Comparison of ENCODE assay signal across 23 cellular contexts in genomic region chr19:1526066-1526778, GRCh38. TPM values are rescaled to one million over a fixed set of nuclear protein-coding genes. Genes with fewer than 3 reads are reported as not detected.
DNase-seq lines count a peak whose midpoint lies in the region; ATAC-seq, FAIRE-seq and TF ChIP-seq lines count a peak whose summit lies in the region.
"Had no signal": no experiment of that assay in that cellular context is flagged by ENCODE, and none has a peak within 500 bp of the region (broad histone marks: within the 10 kb centered on the region; RNA-seq: fewer than 3 reads in every experiment).

No MANE protein-coding gene starts in this region.

- no peak for TF ChIP-seq RAD21 in HepG2 (CRISPR knock-in tag; IDR thresholded peaks at IDR 0.05)

- H4K20me1 ChIP-seq in HepG2 (ENCODE audit: insufficient read depth, low read length) (no peaks in the 10 kb centered on the region), osteoblast (ENCODE audit: insufficient read depth, low read length) (no peaks in the 10 kb centered on the region)

- no TSS peak for BruUV-seq in HepG2 (replicated peaks; lab: Mats Ljungman, UMichigan)

- H3K4me1 ChIP-seq in HepG2 (ENCODE audit: insufficient read depth, low read length) (peaks cover 14% of the 10 kb centered on the region), right lobe of liver (no peaks in the 10 kb centered on the region), osteoblast (ENCODE audit: insufficient read depth, low read length) (no peaks in the 10 kb centered on the region), lower lobe of right lung (no peaks in the 10 kb centered on the region)
- H3K4me1 ChIP-seq: BE2C, Caco-2, HAP-1 had no signal

- POLR2A ChIA-PET in HepG2 (lab: Yijun Ruan, JAX), result no interaction called here

- 36% methylated on average over 12 of the region's 33 CpGs for WGBS in HepG2 (ENCODE audit: low lambda C conversion rate)
- 67% methylated on average over 14 of the region's 33 CpGs for WGBS in right lobe of liver (ENCODE audit: insufficient coverage, low coverage, low lambda C conversion rate, missing lambda C conversion rate)

- no peak overlapping the region for H3K27ac ChIP-seq in HepG2 (ENCODE audit: extremely low read length, insufficient read depth, low read length)
- H3K27ac ChIP-seq in right lobe of liver, result no peak overlapping the region
- no peak overlapping the region for H3K27ac ChIP-seq in osteoblast (ENCODE audit: low read depth, low read length)
- H3K27ac ChIP-seq in lower lobe of right lung, result no peak overlapping the region
- H3K27ac ChIP-seq: C4-2B, GM23248, KMS-11 had no signal

- in situ Hi-C loops in HepG2 (cut with HindIII; ENCODE audit: extremely low pct_ligation_motif_present, low pct_unique_long_range_greater_than_20kb), result no loop called here

- H3K4me3 Mint-ChIP-seq in T-helper 17 cell (peak overlapping the region; percentile 25), mesothelial cell of epicardium (peak overlapping the region; percentile 15)
- H3K4me3 Mint-ChIP-seq: CD4-positive, alpha-beta T cell; IgD-negative memory B cell had no signal

- CTCF ChIA-PET in HepG2 (lab: Yijun Ruan, JAX; ENCODE audit: low intra/inter-chr PET ratio, low total read pairs), result no interaction called here

- no peak overlapping the region for H3K4me3 ChIP-seq in HepG2 (replicated peaks in 1 of 3; ENCODE audit: insufficient read depth in 1 of 3, low read depth in 2 of 3, low read length in 3 of 3)
- H3K4me3 ChIP-seq in right lobe of liver, result no peak overlapping the region
- H3K4me3 ChIP-seq in osteoblast (ENCODE audit: insufficient read depth, low read length), result no peak overlapping the region
- H3K4me3 ChIP-seq in lower lobe of right lung, result no peak overlapping the region
- H3K4me3 ChIP-seq: GM23248, HAP-1 had no signal

- intact Hi-C loops in HepG2 (cut with micrococcal nuclease; ENCODE audit: unreplicated experiment) (no loop called here), right lobe of liver (cut with DNase I) (no loop called here), lower lobe of right lung (cut with DNase I) (no loop called here)

- H3K36me3 Mint-ChIP-seq in T-helper 17 cell (ENCODE audit: low read depth), result peaks cover 8% of the 10 kb centered on the region
- no peaks in the 10 kb centered on the region for H3K36me3 Mint-ChIP-seq in mesothelial cell of epicardium
- H3K36me3 Mint-ChIP-seq: IgD-negative memory B cell had no signal

- H3K4me1 Mint-ChIP-seq in T-helper 17 cell (peaks cover 9% of the 10 kb centered on the region), mesothelial cell of epicardium (peaks cover 4% of the 10 kb centered on the region)

- TF ChIP-seq EP300 in HepG2 (IDR thresholded peaks at IDR 0.05; ENCODE audit: low read depth in 2 of 2, low read length in 2 of 2) (no peak), HepG2 (CRISPR knock-in tag; IDR thresholded peaks at IDR 0.05; ENCODE audit: borderline replicate concordance) (no peak)

- H3K79me2 ChIP-seq in HepG2 (ENCODE audit: insufficient read depth, low read length) (no peaks in the 10 kb centered on the region), osteoblast (ENCODE audit: insufficient read depth, low read length) (no peaks in the 10 kb centered on the region)

- H3K9me3 ChIP-seq in HepG2 (ENCODE audit: low read length) (no peaks in the 10 kb centered on the region), right lobe of liver (no peaks in the 10 kb centered on the region), T-helper 17 cell (ENCODE audit: control insufficient read depth, low read length, poor library complexity, severe bottlenecking) (no peaks in the 10 kb centered on the region), osteoblast (ENCODE audit: low read depth, low read length) (no peaks in the 10 kb centered on the region), lower lobe of right lung (no peaks in the 10 kb centered on the region)
- H3K9me3 ChIP-seq: BE2C, Caco-2, HAP-1 had no signal

- H2AFZ ChIP-seq in HepG2 (ENCODE audit: low read length), result no peak overlapping the region
- H2AFZ ChIP-seq in osteoblast (ENCODE audit: low read length), result no peak overlapping the region
- H2AFZ ChIP-seq: GM23248 had no signal

- no peak overlapping the region for H3K4me2 ChIP-seq in HepG2 (ENCODE audit: low read depth, low read length)
- H3K4me2 ChIP-seq in osteoblast (ENCODE audit: insufficient read depth, low read length), result no peak overlapping the region
- H3K4me2 ChIP-seq: KMS-11 had no signal

- H3K9ac ChIP-seq in HepG2 (ENCODE audit: insufficient read depth, low read depth, low read length), result no peak overlapping the region
- H3K9ac ChIP-seq: GM23248, KMS-11 had no signal

- TF ChIP-seq POLR2A in HepG2 (IDR thresholded peaks at IDR 0.05; ENCODE audit: insufficient read depth in 1 of 2, low read depth in 2 of 2, low read length in 2 of 2) (no peak), right lobe of liver (IDR thresholded peaks at IDR 0.05) (no peak)

- H3K27me3 ChIP-seq in HepG2 (ENCODE audit: control insufficient read depth in 1 of 2, insufficient read depth in 2 of 2, low read length in 2 of 2) (peaks cover 31 to 59% of the 10 kb centered on the region in 2 experiments), right lobe of liver (no peaks in the 10 kb centered on the region), osteoblast (ENCODE audit: insufficient read depth, low read length) (peaks cover 31% of the 10 kb centered on the region), lower lobe of right lung (ENCODE audit: low read depth) (peaks cover 69% of the 10 kb centered on the region)

- peaks cover 37% of the 10 kb centered on the region for H3K27me3 Mint-ChIP-seq in T-helper 17 cell
- peaks cover 68% of the 10 kb centered on the region for H3K27me3 Mint-ChIP-seq in mesothelial cell of epicardium (ENCODE audit: low read depth)

- TF ChIP-seq CTCF in HepG2 (CRISPR knock-in tag; IDR thresholded peaks at IDR 0.05), result no peak
- no peak for TF ChIP-seq CTCF in right lobe of liver (IDR thresholded peaks at IDR 0.05)
- no peak for TF ChIP-seq CTCF in mesothelial cell of epicardium (IDR thresholded peaks at IDR 0.05; ENCODE audit: unreplicated experiment)
- no peak for TF ChIP-seq CTCF in osteoblast (IDR thresholded peaks at IDR 0.05; ENCODE audit: extremely low read depth, low read depth, low read length)
- TF ChIP-seq CTCF in lower lobe of right lung (IDR thresholded peaks at IDR 0.05), result no peak

- DNase-seq in HepG2 (ENCODE audit: low spot score) (no peak), right lobe of liver (no peak), T-helper 17 cell (no peak), mesothelial cell of epicardium (ENCODE audit: low spot score in 2 of 2, unreplicated experiment in 2 of 2) (no peak), osteoblast (ENCODE audit: insufficient read length, low spot score, missing footprints) (peak; percentile 67), lower lobe of right lung (no peak)
- DNase-seq: BE2C; Caco-2; CD4-positive, alpha-beta T cell; DMS79 treated with DMSO at 0.1 percent for 48 hours; GF-D8; GM23248 had no signal

- no peak for FAIRE-seq in HepG2 (lab: Jason Lieb, UNC)
- FAIRE-seq: D721Med, GM19239 had no signal

- H3K36me3 ChIP-seq in HepG2 (replicated peaks in 1 of 2; ENCODE audit: control insufficient read depth in 1 of 2, insufficient read depth in 2 of 2, low read length in 2 of 2), result no peaks in the 10 kb centered on the region
- no peaks in the 10 kb centered on the region for H3K36me3 ChIP-seq in right lobe of liver
- H3K36me3 ChIP-seq in osteoblast (ENCODE audit: insufficient read depth, low read length), result no peaks in the 10 kb centered on the region
- H3K36me3 ChIP-seq in lower lobe of right lung, result no peaks in the 10 kb centered on the region
- H3K36me3 ChIP-seq: BE2C, HAP-1 had no signal

- no peaks in the 10 kb centered on the region for H3K9me3 Mint-ChIP-seq in mesothelial cell of epicardium
- H3K9me3 Mint-ChIP-seq: CD4-positive, alpha-beta T cell had no signal

- ATAC-seq in HepG2, result no peak
- ATAC-seq in right lobe of liver, result no peak
- ATAC-seq in T-helper 17 cell, result no peak
- no peak for ATAC-seq in GM18907 (IDR thresholded peaks at IDR 0.05; ENCODE audit: unreplicated experiment)
- ATAC-seq in lower lobe of right lung, result no peak
- no peak for ATAC-seq in GM18502 (IDR thresholded peaks at IDR 0.05; ENCODE audit: poor library complexity, unreplicated experiment)

- H3K27ac Mint-ChIP-seq in T-helper 17 cell, result no peak overlapping the region
- H3K27ac Mint-ChIP-seq in mesothelial cell of epicardium, result no peak overlapping the region
- H3K27ac Mint-ChIP-seq: CD4-positive, alpha-beta T cell; IgD-negative memory B cell had no signal

RNA-seq across cellular contexts. Expression of gene PLK5, which starts 2.3 kb away (rescaled TPM):
- total RNA-seq in HepG2 (2016; rRNA removed; fragmentation: Illumina TruSeq; extraction: Trizol) (not detected in 2 replicates), right lobe of liver (not detected), T-helper 17 cell (not detected), mesothelial cell of epicardium (0.38 to 0.51 TPM (median 0.38 TPM) in 3 replicates), osteoblast (under 0.01 TPM in 1 of 2 replicates, not detected in the other), lower lobe of right lung (not detected)
- total RNA-seq in HepG2 (2016; cell fraction: cytosol; rRNA removed; fragmentation: Illumina TruSeq; extraction: Trizol; ENCODE audit: low read depth), result not detected in 2 replicates
- not detected in 2 replicates for total RNA-seq in HepG2 (2016; cell fraction: insoluble cytoplasmic fraction; rRNA removed; fragmentation: Illumina TruSeq; extraction: Trizol)
- not detected in 2 replicates for total RNA-seq in HepG2 (2016; cell fraction: membrane; rRNA removed; fragmentation: Illumina TruSeq; extraction: Trizol)
- not detected in 2 replicates for total RNA-seq in HepG2 (2016; cell fraction: nucleus; rRNA removed; fragmentation: Illumina TruSeq; extraction: Trizol)
- not detected in 2 replicates for polyA plus RNA-seq in HepG2 (2011; rRNA removed)
- polyA plus RNA-seq in HepG2 (2011; cell fraction: cytosol; rRNA removed), result not detected in 2 replicates
- not detected in 2 replicates for polyA plus RNA-seq in HepG2 (2011; cell fraction: nucleus; rRNA removed)
- polyA plus RNA-seq in HepG2 (2012), result not detected in 2 replicates
- not detected in 2 replicates for polyA plus RNA-seq in HepG2 (2016; cell fraction: cytosol; fragmentation: Illumina TruSeq; extraction: Trizol; ENCODE audit: low read depth)
- polyA plus RNA-seq in HepG2 (2016; cell fraction: insoluble cytoplasmic fraction; fragmentation: Illumina TruSeq; extraction: Trizol; ENCODE audit: low read depth), result not detected in 2 replicates
- not detected in 2 replicates for polyA plus RNA-seq in HepG2 (2016; cell fraction: membrane; fragmentation: Illumina TruSeq; extraction: Trizol; ENCODE audit: low read depth)
- polyA plus RNA-seq in HepG2 (2016; cell fraction: nucleus; fragmentation: Illumina TruSeq; extraction: Trizol; ENCODE audit: insufficient read depth, low read depth), result 0.21 TPM in 1 of 2 replicates, not detected in the other
- not detected in 2 replicates for polyA minus RNA-seq in HepG2 (2011; rRNA and poly(A)+ RNA removed; ENCODE audit: low replicate concordance)
- polyA minus RNA-seq in HepG2 (2011; cell fraction: cytosol; rRNA and poly(A)+ RNA removed), result not detected in 2 replicates
- not detected in 2 replicates for polyA minus RNA-seq in HepG2 (2011; cell fraction: nucleus; rRNA and poly(A)+ RNA removed)
- total RNA-seq: A172, Caco-2, GM23248, H4, HT1080 had no signal
- polyA plus RNA-seq: GM23248, IgD-negative memory B cell had no signal

RNA-seq across cellular contexts. Expression of gene ADAMTSL5, which starts 13.4 kb away (rescaled TPM):
- total RNA-seq in HepG2 (2016; rRNA removed; fragmentation: Illumina TruSeq; extraction: Trizol) (0.24 and 0.60 TPM in 2 replicates), right lobe of liver (1 to 10 TPM; 1.8 to 6.9 (median 4.5) TPM), T-helper 17 cell (1 to 10 TPM; 2.9 to 5.6 TPM), mesothelial cell of epicardium (4.0 to 4.6 TPM (median 4.3 TPM) in 3 replicates), osteoblast (0.29 and 1.1 TPM in 2 replicates), lower lobe of right lung (3.3 TPM)
- 0.35 and 0.81 TPM in 2 replicates for total RNA-seq in HepG2 (2016; cell fraction: cytosol; rRNA removed; fragmentation: Illumina TruSeq; extraction: Trizol; ENCODE audit: low read depth)
- total RNA-seq in HepG2 (2016; cell fraction: insoluble cytoplasmic fraction; rRNA removed; fragmentation: Illumina TruSeq; extraction: Trizol), result 0.25 and 0.41 TPM in 2 replicates
- total RNA-seq in HepG2 (2016; cell fraction: membrane; rRNA removed; fragmentation: Illumina TruSeq; extraction: Trizol), result 0.17 and 0.56 TPM in 2 replicates
- total RNA-seq in HepG2 (2016; cell fraction: nucleus; rRNA removed; fragmentation: Illumina TruSeq; extraction: Trizol), result 0.41 and 0.78 TPM in 2 replicates
- polyA plus RNA-seq in HepG2 (2011; rRNA removed), result 2.7 and 3.8 TPM in 2 replicates
- 1.9 and 2.1 TPM in 2 replicates for polyA plus RNA-seq in HepG2 (2011; cell fraction: cytosol; rRNA removed)
- polyA plus RNA-seq in HepG2 (2011; cell fraction: nucleus; rRNA removed), result 13.4 and 15.1 TPM in 2 replicates
- 0.63 and 1.1 TPM in 2 replicates for polyA plus RNA-seq in HepG2 (2012)
- polyA plus RNA-seq in HepG2 (2016; cell fraction: cytosol; fragmentation: Illumina TruSeq; extraction: Trizol; ENCODE audit: low read depth), result 0.43 and 0.55 TPM in 2 replicates
- 0.76 and 0.82 TPM in 2 replicates for polyA plus RNA-seq in HepG2 (2016; cell fraction: insoluble cytoplasmic fraction; fragmentation: Illumina TruSeq; extraction: Trizol; ENCODE audit: low read depth)
- polyA plus RNA-seq in HepG2 (2016; cell fraction: membrane; fragmentation: Illumina TruSeq; extraction: Trizol; ENCODE audit: low read depth), result 0.43 and 0.80 TPM in 2 replicates
- polyA plus RNA-seq in HepG2 (2016; cell fraction: nucleus; fragmentation: Illumina TruSeq; extraction: Trizol; ENCODE audit: insufficient read depth, low read depth), result 2.4 and 2.9 TPM in 2 replicates
- polyA minus RNA-seq in HepG2 (2011; rRNA and poly(A)+ RNA removed; ENCODE audit: low replicate concordance), result 1.8 and 6.0 TPM in 2 replicates
- 0.79 and 1.8 TPM in 2 replicates for polyA minus RNA-seq in HepG2 (2011; cell fraction: cytosol; rRNA and poly(A)+ RNA removed)
- polyA minus RNA-seq in HepG2 (2011; cell fraction: nucleus; rRNA and poly(A)+ RNA removed), result 1.2 and 1.7 TPM in 2 replicates

RNA-seq across cellular contexts. Expression of gene REEP6, which starts 35.2 kb away (rescaled TPM):
- 15.6 and 28.8 TPM in 2 replicates for total RNA-seq in HepG2 (2016; rRNA removed; fragmentation: Illumina TruSeq; extraction: Trizol)
- 21.2 and 31.3 TPM in 2 replicates for total RNA-seq in HepG2 (2016; cell fraction: cytosol; rRNA removed; fragmentation: Illumina TruSeq; extraction: Trizol; ENCODE audit: low read depth)
- total RNA-seq in HepG2 (2016; cell fraction: insoluble cytoplasmic fraction; rRNA removed; fragmentation: Illumina TruSeq; extraction: Trizol), result 13.3 and 31.5 TPM in 2 replicates
- 21.8 and 29.6 TPM in 2 replicates for total RNA-seq in HepG2 (2016; cell fraction: membrane; rRNA removed; fragmentation: Illumina TruSeq; extraction: Trizol)
- 22.0 and 24.7 TPM in 2 replicates for total RNA-seq in HepG2 (2016; cell fraction: nucleus; rRNA removed; fragmentation: Illumina TruSeq; extraction: Trizol)
- polyA plus RNA-seq in HepG2 (2011; rRNA removed), result 10.0 and 17.3 TPM in 2 replicates
- 10.9 and 13.3 TPM in 2 replicates for polyA plus RNA-seq in HepG2 (2011; cell fraction: cytosol; rRNA removed)
- polyA plus RNA-seq in HepG2 (2011; cell fraction: nucleus; rRNA removed), result 15.2 and 19.3 TPM in 2 replicates
- polyA plus RNA-seq in HepG2 (2012), result 31.7 and 32.2 TPM in 2 replicates
- 40.3 and 49.6 TPM in 2 replicates for polyA plus RNA-seq in HepG2 (2016; cell fraction: cytosol; fragmentation: Illumina TruSeq; extraction: Trizol; ENCODE audit: low read depth)
- polyA plus RNA-seq in HepG2 (2016; cell fraction: insoluble cytoplasmic fraction; fragmentation: Illumina TruSeq; extraction: Trizol; ENCODE audit: low read depth), result 23.2 and 29.9 TPM in 2 replicates
- polyA plus RNA-seq in HepG2 (2016; cell fraction: membrane; fragmentation: Illumina TruSeq; extraction: Trizol; ENCODE audit: low read depth), result 43.0 and 49.7 TPM in 2 replicates
- 65.9 and 70.0 TPM in 2 replicates for polyA plus RNA-seq in HepG2 (2016; cell fraction: nucleus; fragmentation: Illumina TruSeq; extraction: Trizol; ENCODE audit: insufficient read depth, low read depth)
- 7.1 and 14.8 TPM in 2 replicates for polyA minus RNA-seq in HepG2 (2011; rRNA and poly(A)+ RNA removed; ENCODE audit: low replicate concordance)
- 12.4 and 14.4 TPM in 2 replicates for polyA minus RNA-seq in HepG2 (2011; cell fraction: cytosol; rRNA and poly(A)+ RNA removed)
- 3.5 and 3.6 TPM in 2 replicates for polyA minus RNA-seq in HepG2 (2011; cell fraction: nucleus; rRNA and poly(A)+ RNA removed)
- 100 to 1,000 TPM; 113 to 218 (median 177) TPM for total RNA-seq in right lobe of liver
- 1 to 10 TPM; 1.8 to 2.3 TPM for total RNA-seq in T-helper 17 cell
- 3.6 to 3.9 TPM (median 3.8 TPM) in 3 replicates for total RNA-seq in mesothelial cell of epicardium
- total RNA-seq in osteoblast, result 1.2 and 1.8 TPM in 2 replicates
- total RNA-seq in lower lobe of right lung, result 2.5 TPM

RNA-seq across cellular contexts. Expression of gene PCSK4, which starts 36.1 kb away (rescaled TPM):
- total RNA-seq in HepG2 (2016; rRNA removed; fragmentation: Illumina TruSeq; extraction: Trizol) (0.52 and 2.0 TPM in 2 replicates), right lobe of liver (1 to 10 TPM; 2.0 to 8.0 (median 3.6) TPM), T-helper 17 cell (1 to 10 TPM; 3.3 to 4.5 TPM), mesothelial cell of epicardium (20.9 to 24.0 TPM (median 22.6 TPM) in 3 replicates), osteoblast (1.4 and 2.4 TPM in 2 replicates), lower lobe of right lung (7.4 TPM)
- total RNA-seq in HepG2 (2016; cell fraction: cytosol; rRNA removed; fragmentation: Illumina TruSeq; extraction: Trizol; ENCODE audit: low read depth), result 0.91 and 1.2 TPM in 2 replicates
- total RNA-seq in HepG2 (2016; cell fraction: insoluble cytoplasmic fraction; rRNA removed; fragmentation: Illumina TruSeq; extraction: Trizol), result 1.1 and 1.5 TPM in 2 replicates
- total RNA-seq in HepG2 (2016; cell fraction: membrane; rRNA removed; fragmentation: Illumina TruSeq; extraction: Trizol), result 1.5 and 2.0 TPM in 2 replicates
- total RNA-seq in HepG2 (2016; cell fraction: nucleus; rRNA removed; fragmentation: Illumina TruSeq; extraction: Trizol), result 1.7 and 3.6 TPM in 2 replicates
- polyA plus RNA-seq in HepG2 (2011; rRNA removed), result 2.7 and 3.1 TPM in 2 replicates
- 0.73 and 1.2 TPM in 2 replicates for polyA plus RNA-seq in HepG2 (2011; cell fraction: cytosol; rRNA removed)
- polyA plus RNA-seq in HepG2 (2011; cell fraction: nucleus; rRNA removed), result 62.7 and 100 TPM in 2 replicates
- 2.9 and 3.0 TPM in 2 replicates for polyA plus RNA-seq in HepG2 (2012)
- polyA plus RNA-seq in HepG2 (2016; cell fraction: cytosol; fragmentation: Illumina TruSeq; extraction: Trizol; ENCODE audit: low read depth), result 0.60 and 0.88 TPM in 2 replicates
- 0.61 and 1.1 TPM in 2 replicates for polyA plus RNA-seq in HepG2 (2016; cell fraction: insoluble cytoplasmic fraction; fragmentation: Illumina TruSeq; extraction: Trizol; ENCODE audit: low read depth)
- polyA plus RNA-seq in HepG2 (2016; cell fraction: membrane; fragmentation: Illumina TruSeq; extraction: Trizol; ENCODE audit: low read depth), result 1.2 TPM in 2 replicates
- 11.8 and 12.9 TPM in 2 replicates for polyA plus RNA-seq in HepG2 (2016; cell fraction: nucleus; fragmentation: Illumina TruSeq; extraction: Trizol; ENCODE audit: insufficient read depth, low read depth)
- polyA minus RNA-seq in HepG2 (2011; rRNA and poly(A)+ RNA removed; ENCODE audit: low replicate concordance), result 0.84 and 1.6 TPM in 2 replicates
- polyA minus RNA-seq in HepG2 (2011; cell fraction: cytosol; rRNA and poly(A)+ RNA removed), result 0.88 and 1.6 TPM in 2 replicates
- 1.7 and 4.6 TPM in 2 replicates for polyA minus RNA-seq in HepG2 (2011; cell fraction: nucleus; rRNA and poly(A)+ RNA removed)
- polyA plus RNA-seq: IgD-negative memory B cell had no signal

RNA-seq across cellular contexts. Expression of gene MEX3D, which starts 41.9 kb away (rescaled TPM):
- total RNA-seq in HepG2 (2016; rRNA removed; fragmentation: Illumina TruSeq; extraction: Trizol) (10.2 and 17.1 TPM in 2 replicates), right lobe of liver (10 to 100 TPM in 3 of 6 experiments, 1 to 10 TPM in 3; 6.7 to 16.6 (median 10.3) TPM), T-helper 17 cell (1 to 10 TPM; 2.7 to 3.3 TPM), mesothelial cell of epicardium (91.7 to 96.3 TPM (median 93.1 TPM) in 3 replicates), osteoblast (38.0 and 47.0 TPM in 2 replicates), lower lobe of right lung (18.5 TPM)
- total RNA-seq in HepG2 (2016; cell fraction: cytosol; rRNA removed; fragmentation: Illumina TruSeq; extraction: Trizol; ENCODE audit: low read depth), result 10.6 and 10.7 TPM in 2 replicates
- 10.3 and 17.0 TPM in 2 replicates for total RNA-seq in HepG2 (2016; cell fraction: insoluble cytoplasmic fraction; rRNA removed; fragmentation: Illumina TruSeq; extraction: Trizol)
- 27.7 and 29.2 TPM in 2 replicates for total RNA-seq in HepG2 (2016; cell fraction: membrane; rRNA removed; fragmentation: Illumina TruSeq; extraction: Trizol)
- 4.7 and 6.4 TPM in 2 replicates for total RNA-seq in HepG2 (2016; cell fraction: nucleus; rRNA removed; fragmentation: Illumina TruSeq; extraction: Trizol)
- 3.6 and 5.8 TPM in 2 replicates for polyA plus RNA-seq in HepG2 (2011; rRNA removed)
- polyA plus RNA-seq in HepG2 (2011; cell fraction: cytosol; rRNA removed), result 5.0 and 10.1 TPM in 2 replicates
- 6.6 and 7.0 TPM in 2 replicates for polyA plus RNA-seq in HepG2 (2011; cell fraction: nucleus; rRNA removed)
- 5.7 and 7.1 TPM in 2 replicates for polyA plus RNA-seq in HepG2 (2012)
- 9.6 and 10.4 TPM in 2 replicates for polyA plus RNA-seq in HepG2 (2016; cell fraction: cytosol; fragmentation: Illumina TruSeq; extraction: Trizol; ENCODE audit: low read depth)
- polyA plus RNA-seq in HepG2 (2016; cell fraction: insoluble cytoplasmic fraction; fragmentation: Illumina TruSeq; extraction: Trizol; ENCODE audit: low read depth), result 15.4 and 15.7 TPM in 2 replicates
- polyA plus RNA-seq in HepG2 (2016; cell fraction: membrane; fragmentation: Illumina TruSeq; extraction: Trizol; ENCODE audit: low read depth), result 19.9 and 23.7 TPM in 2 replicates
- 10.8 and 12.5 TPM in 2 replicates for polyA plus RNA-seq in HepG2 (2016; cell fraction: nucleus; fragmentation: Illumina TruSeq; extraction: Trizol; ENCODE audit: insufficient read depth, low read depth)
- 6.0 and 19.1 TPM in 2 replicates for polyA minus RNA-seq in HepG2 (2011; rRNA and poly(A)+ RNA removed; ENCODE audit: low replicate concordance)
- 19.3 and 20.6 TPM in 2 replicates for polyA minus RNA-seq in HepG2 (2011; cell fraction: cytosol; rRNA and poly(A)+ RNA removed)
- polyA minus RNA-seq in HepG2 (2011; cell fraction: nucleus; rRNA and poly(A)+ RNA removed), result 3.0 TPM in 2 replicates
